In genomic region chr9:79883073-79883645, GRCh38 we compare ENCODE assay signal across 9 cellular contexts.
A peak's percentile ranks its signal among the peaks of the same experiment; 100 is the strongest.
DNase-seq lines count a peak whose midpoint lies in the region; ATAC-seq and FAIRE-seq lines count a peak whose summit lies in the region.
"Had no signal": no experiment of that assay in that cellular context is flagged by ENCODE, and none has a peak within 500 bp of the region (broad histone marks: within the 10 kb centered on the region; RNA-seq: fewer than 3 reads in every experiment).

No MANE protein-coding gene starts in this region.

- H3K36me3 Mint-ChIP-seq in activated T-helper 2 cell treated with anti-CD3 and anti-CD28 coated beads, Interferon-gamma antibody, Interleukin-2, Interleukin-4, amounts not matched to agents 10 μg/mL and 5 μg/mL and 100 μg/mL, durations not matched to agents 14 hours and 24 hours and 36 hours (ENCODE audit: low read depth) = no peaks in the 10 kb centered on the region

- H3K9me3 Mint-ChIP-seq in activated T-helper 2 cell treated with anti-CD3 and anti-CD28 coated beads, Interferon-gamma antibody, Interleukin-2, Interleukin-4, amounts not matched to agents 10 μg/mL and 5 μg/mL and 100 μg/mL, durations not matched to agents 14 hours and 24 hours and 36 hours = no peaks in the 10 kb centered on the region

- no peak for FAIRE-seq in urothelium cell line (lab: Jason Lieb, UNC)
- FAIRE-seq: endothelial cell of umbilical vein had no signal

- H3K27ac Mint-ChIP-seq in activated T-helper 2 cell treated with anti-CD3 and anti-CD28 coated beads, Interferon-gamma antibody, Interleukin-2, Interleukin-4, amounts not matched to agents 10 μg/mL and 5 μg/mL and 100 μg/mL, durations not matched to agents 14 hours and 24 hours and 36 hours = no peak overlapping the region

- DNase-seq in Kasumi-1 (lab: John Stamatoyannopoulos, UW) = peak; percentile 9 to 12
- DNase-seq in activated T-helper 2 cell treated with anti-CD3 and anti-CD28 coated beads, Interferon-gamma antibody, Interleukin-2, Interleukin-4, amounts not matched to agents 10 μg/mL and 5 μg/mL and 100 μg/mL, durations not matched to agents 14 hours and 24 hours and 36 hours (ENCODE audit: low spot score) = peak; percentile 25
- peak; percentile 18 to 29 for DNase-seq in stimulated activated CD8-positive, alpha-beta memory T cell treated with anti-CD3 and anti-CD28 coated beads, Interleukin-4, amount 100 ng/mL, for 1 hour (ENCODE audit: low read depth in 2 of 2, low spot score in 1 of 2)
- no peak for DNase-seq in COR-L47 (lab: John Stamatoyannopoulos, UW)
- no peak for DNase-seq in NCI-H226
- no peak for DNase-seq in urothelium cell line (ENCODE audit: low spot score)
- no peak for DNase-seq in NCI-H146 treated with DMSO at 0.1 percent for 48 hours (lab: John Stamatoyannopoulos, UW; ENCODE audit: unreplicated experiment)

- intact Hi-C loops in activated T-helper 2 cell treated with anti-CD3 and anti-CD28 coated beads, Interferon-gamma antibody, Interleukin-2, Interleukin-4, amounts not matched to agents 10 μg/mL and 5 μg/mL and 100 μg/mL, durations not matched to agents 14 hours and 24 hours and 36 hours (cut with micrococcal nuclease) = loop anchor here (5.0 to 10.0 kb wide), 2 partner anchors 68 to 311 kb away; partner anchors contain the start of gene TLE4

- peaks cover 3% of the 10 kb centered on the region for H3K27me3 Mint-ChIP-seq in activated T-helper 2 cell treated with anti-CD3 and anti-CD28 coated beads, Interferon-gamma antibody, Interleukin-2, Interleukin-4, amounts not matched to agents 10 μg/mL and 5 μg/mL and 100 μg/mL, durations not matched to agents 14 hours and 24 hours and 36 hours (ENCODE audit: low read depth)

- peaks cover 40% of the 10 kb centered on the region for H3K4me1 Mint-ChIP-seq in activated T-helper 2 cell treated with anti-CD3 and anti-CD28 coated beads, Interferon-gamma antibody, Interleukin-2, Interleukin-4, amounts not matched to agents 10 μg/mL and 5 μg/mL and 100 μg/mL, durations not matched to agents 14 hours and 24 hours and 36 hours (ENCODE audit: low read depth)

- H3K4me3 Mint-ChIP-seq in activated T-helper 2 cell treated with anti-CD3 and anti-CD28 coated beads, Interferon-gamma antibody, Interleukin-2, Interleukin-4, amounts not matched to agents 10 μg/mL and 5 μg/mL and 100 μg/mL, durations not matched to agents 14 hours and 24 hours and 36 hours (ENCODE audit: low read depth) = no peak overlapping the region

- peak; percentile 58 for ATAC-seq in GM21381 (IDR thresholded peaks at IDR 0.05; ENCODE audit: unreplicated experiment)

Comparison
In these comparisons a context has a peak if more than half of its experiments do, and no peak if none do; other contexts are left out.
1. DNase-seq: peak in Kasumi-1 (2 of 2), activated T-helper 2 cell treated with anti-CD3 and anti-CD28 coated beads, Interferon-gamma antibody, Interleukin-2, Interleukin-4, amounts not matched to agents 10 μg/mL and 5 μg/mL and 100 μg/mL, durations not matched to agents 14 hours and 24 hours and 36 hours (single experiment) and stimulated activated CD8-positive, alpha-beta memory T cell treated with anti-CD3 and anti-CD28 coated beads, Interleukin-4, amount 100 ng/mL, for 1 hour (2 of 2); none in COR-L47 (single experiment), NCI-H226 (single experiment), urothelium cell line (single experiment) and NCI-H146 treated with DMSO at 0.1 percent for 48 hours (single experiment).